In genomic region chr19:991174-991931, GRCh38 we compare ENCODE assay signal across 8 cellular contexts. TPM values are rescaled to one million over a fixed set of nuclear protein-coding genes. Genes with fewer than 3 reads are reported as not detected.
A peak's percentile ranks its signal among the peaks of the same experiment; 100 is the strongest.
DNase-seq lines count a peak whose midpoint lies in the region; ATAC-seq and TF ChIP-seq lines count a peak whose summit lies in the region.

No MANE protein-coding gene starts in this region.

- H3K36me3 Mint-ChIP-seq in activated CD8-positive, alpha-beta T cell treated with anti-CD3 and anti-CD28 coated beads, Interleukin-2, amount 10 ng/mL, durations not matched to agents 7 days and 5 days (ENCODE audit: low read depth) = peaks cover 20% of the 10 kb centered on the region

- POLR2A ChIA-PET in activated CD8-positive, alpha-beta T cell treated with anti-CD3 and anti-CD28 coated beads, Interleukin-2, amount 10 ng/mL, durations not matched to agents 7 days and 5 days (lab: Charles Lee) = no interaction called here

- no peak overlapping the region for H3K27ac Mint-ChIP-seq in activated CD8-positive, alpha-beta T cell treated with anti-CD3 and anti-CD28 coated beads, Interleukin-2, amount 10 ng/mL, durations not matched to agents 7 days and 5 days

- CTCF ChIA-PET in activated CD8-positive, alpha-beta T cell treated with anti-CD3 and anti-CD28 coated beads, Interleukin-2, amount 10 ng/mL, durations not matched to agents 7 days and 5 days (lab: Charles Lee) = no interaction called here

- ATAC-seq in activated CD8-positive, alpha-beta T cell treated with anti-CD3 and anti-CD28 coated beads, Interleukin-2, amount 10 ng/mL, durations not matched to agents 7 days and 5 days = peak; percentile 69

- H3K4me1 Mint-ChIP-seq in activated CD8-positive, alpha-beta T cell treated with anti-CD3 and anti-CD28 coated beads, Interleukin-2, amount 10 ng/mL, durations not matched to agents 7 days and 5 days (ENCODE audit: low read depth) = peaks cover 21% of the 10 kb centered on the region

- TF ChIP-seq CTCF in fibroblast of villous mesenchyme (IDR thresholded peaks at IDR 0.05; ENCODE audit: insufficient read depth, low read depth, low read length) = no peak

- H3K9me3 Mint-ChIP-seq in activated CD8-positive, alpha-beta T cell treated with anti-CD3 and anti-CD28 coated beads, Interleukin-2, amount 10 ng/mL, durations not matched to agents 7 days and 5 days (ENCODE audit: insufficient read depth) = no peaks in the 10 kb centered on the region

- H3K27me3 Mint-ChIP-seq in activated CD8-positive, alpha-beta T cell treated with anti-CD3 and anti-CD28 coated beads, Interleukin-2, amount 10 ng/mL, durations not matched to agents 7 days and 5 days (ENCODE audit: low read depth) = peaks cover 2% of the 10 kb centered on the region

- H3K4me3 Mint-ChIP-seq in activated CD8-positive, alpha-beta T cell treated with anti-CD3 and anti-CD28 coated beads, Interleukin-2, amount 10 ng/mL, durations not matched to agents 7 days and 5 days = no peak overlapping the region

- no peak overlapping the region for H3K4me3 ChIP-seq in fibroblast of villous mesenchyme (ENCODE audit: low read depth, low read length)

- DNase-seq in DMS53 (lab: John Stamatoyannopoulos, UW) (peak; percentile 67), DMS53 treated with DMSO at 0.1 percent for 48 hours (lab: John Stamatoyannopoulos, UW; ENCODE audit: unreplicated experiment) (no peak), fibroblast of villous mesenchyme (ENCODE audit: low read depth) (peak; percentile 69), NCI-H345 treated with DMSO at 0.1 percent for 48 hours (lab: John Stamatoyannopoulos, UW; ENCODE audit: unreplicated experiment) (no peak), NCI-H510A (lab: John Stamatoyannopoulos, UW) (no peak), midbrain (lab: John Stamatoyannopoulos, UW) (no peak)
- DNase-seq in activated CD8-positive, alpha-beta T cell treated with anti-CD3 and anti-CD28 coated beads, Interleukin-2, amount 10 ng/mL, durations not matched to agents 7 days and 5 days = peak; percentile 69
- peak; percentile 87 for DNase-seq in stimulated activated CD8-positive, alpha-beta memory T cell treated with anti-CD3 and anti-CD28 coated beads, Interleukin-4, amount 100 ng/mL, for 48 hours

RNA-seq across cellular contexts. Expression of gene WDR18, which starts 7.2 kb away (rescaled TPM):
- 10 to 100 TPM; 51.5 to 53.0 TPM for total RNA-seq in activated CD8-positive, alpha-beta T cell treated with anti-CD3 and anti-CD28 coated beads, Interleukin-2, amount 10 ng/mL, durations not matched to agents 7 days and 5 days
- total RNA-seq in fibroblast of villous mesenchyme = 49.7 and 77.3 TPM in 2 replicates

RNA-seq across cellular contexts. Expression of gene GRIN3B, which starts 8.9 kb away (rescaled TPM):
- not detected for total RNA-seq in activated CD8-positive, alpha-beta T cell treated with anti-CD3 and anti-CD28 coated beads, Interleukin-2, amount 10 ng/mL, durations not matched to agents 7 days and 5 days
- total RNA-seq in fibroblast of villous mesenchyme = under 0.01 TPM in 2 replicates

RNA-seq across cellular contexts. Expression of gene TMEM259, which starts 29.6 kb away (rescaled TPM):
- total RNA-seq in activated CD8-positive, alpha-beta T cell treated with anti-CD3 and anti-CD28 coated beads, Interleukin-2, amount 10 ng/mL, durations not matched to agents 7 days and 5 days = 100 to 1,000 TPM; 153 to 160 TPM
- total RNA-seq in fibroblast of villous mesenchyme = 79.2 and 84.6 TPM in 2 replicates

RNA-seq across cellular contexts. Expression of gene RNU6-2, which starts 30.0 kb away (rescaled TPM):
- not detected for total RNA-seq in activated CD8-positive, alpha-beta T cell treated with anti-CD3 and anti-CD28 coated beads, Interleukin-2, amount 10 ng/mL, durations not matched to agents 7 days and 5 days
- total RNA-seq in fibroblast of villous mesenchyme = not detected in 2 replicates

RNA-seq across cellular contexts. Expression of gene CNN2, which starts 35.1 kb away (rescaled TPM):
- 100 to 1,000 TPM; 417 to 455 TPM for total RNA-seq in activated CD8-positive, alpha-beta T cell treated with anti-CD3 and anti-CD28 coated beads, Interleukin-2, amount 10 ng/mL, durations not matched to agents 7 days and 5 days
- 508 and 544 TPM in 2 replicates for total RNA-seq in fibroblast of villous mesenchyme

Comparison
In these comparisons a context has a peak if more than half of its experiments do, and no peak if none do; other contexts are left out.
1. DNase-seq: peak in DMS53 (single experiment), activated CD8-positive, alpha-beta T cell treated with anti-CD3 and anti-CD28 coated beads, Interleukin-2, amount 10 ng/mL, durations not matched to agents 7 days and 5 days (single experiment), fibroblast of villous mesenchyme (single experiment) and stimulated activated CD8-positive, alpha-beta memory T cell treated with anti-CD3 and anti-CD28 coated beads, Interleukin-4, amount 100 ng/mL, for 48 hours (single experiment); none in DMS53 treated with DMSO at 0.1 percent for 48 hours (single experiment), NCI-H345 treated with DMSO at 0.1 percent for 48 hours (single experiment), NCI-H510A (single experiment) and midbrain (single experiment).